In the genomic region with DNA sequence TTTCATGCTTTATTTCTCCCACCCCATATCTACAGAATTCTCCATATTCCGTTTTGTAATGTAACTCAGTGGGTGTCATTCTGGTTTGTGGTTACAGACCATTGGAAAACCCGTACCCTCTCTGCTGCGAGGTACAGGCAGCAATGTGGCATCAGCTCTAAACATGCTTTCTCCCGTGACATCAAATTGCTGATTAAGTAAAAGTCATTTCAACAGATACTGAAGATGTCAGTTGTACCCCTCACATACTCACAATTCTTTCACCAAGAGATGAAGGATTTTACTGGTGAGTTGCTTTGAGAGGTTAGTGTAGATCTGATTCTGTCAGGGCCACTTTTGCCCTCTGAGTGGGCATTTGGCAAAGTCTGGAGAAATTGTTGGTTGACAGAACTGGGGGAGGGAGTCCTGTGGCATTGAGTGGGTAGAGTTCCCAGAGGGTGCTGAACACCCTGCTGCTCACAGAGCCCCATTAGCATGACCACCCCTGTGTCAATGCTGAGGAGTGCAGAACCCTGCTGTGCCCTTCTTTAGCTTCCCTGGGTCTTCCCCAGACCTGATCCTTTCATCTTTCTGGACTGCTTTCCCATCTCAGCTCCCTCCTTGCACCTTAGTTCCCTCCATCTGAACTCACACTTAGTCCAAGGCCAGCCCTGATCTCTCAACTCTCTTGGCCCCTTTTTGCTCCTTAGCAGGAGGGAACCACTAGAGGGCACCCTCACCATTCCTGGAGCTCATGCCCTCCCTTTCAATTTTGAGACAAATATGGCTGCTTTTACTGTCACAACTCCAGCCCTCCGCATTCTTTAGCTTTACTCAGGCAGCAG, we compare ENCODE assay signal across 8 cellular contexts. TPM values are rescaled to one million over a fixed set of nuclear protein-coding genes. Genes with fewer than 3 reads are reported as not detected.
DNase-seq lines count a peak whose midpoint lies in the region; ATAC-seq and TF ChIP-seq lines count a peak whose summit lies in the region.

No MANE protein-coding gene starts in this region.

- DNase-seq in AG09319 (ENCODE audit: extremely low read depth, low read depth): no peak
- peak; percentile 2 for DNase-seq in NCI-H460 (ENCODE audit: extremely low read depth, low read depth)
- DNase-seq in activated naive CD4-positive, alpha-beta T cell treated with anti-CD3 and anti-CD28 coated beads, Interleukin-2, amount 50 U/mL, for 16 hours: peak; percentile 17
- no peak for DNase-seq in left lung
- DNase-seq in ovary: no peak
- DNase-seq in SK-N-DZ (ENCODE audit: low spot score): no peak

- H3K9me3 ChIP-seq in left lung: no peaks in the 10 kb centered on the region
- H3K9me3 ChIP-seq in ovary: no peaks in the 10 kb centered on the region

- ATAC-seq in left lung: peak; percentile 62
- ATAC-seq in GM19395 (IDR thresholded peaks at IDR 0.05; ENCODE audit: unreplicated experiment): no peak

- TF ChIP-seq POLR2A in ovary (IDR thresholded peaks at IDR 0.05): no peak

- no peaks in the 10 kb centered on the region for H3K36me3 ChIP-seq in left lung
- H3K36me3 ChIP-seq in ovary: no peaks in the 10 kb centered on the region

- no peaks in the 10 kb centered on the region for H3K4me1 ChIP-seq in left lung
- no peaks in the 10 kb centered on the region for H3K4me1 ChIP-seq in ovary (ENCODE audit: insufficient read depth)

- 72 to 82% (median 78%) methylated on average over 5 of the region's 5 CpGs for WGBS in ovary, 3 donors

- no peak for TF ChIP-seq EP300 in ovary (IDR thresholded peaks at IDR 0.05)

- peak; percentile 68 for TF ChIP-seq CTCF in AG09319 (IDR thresholded peaks at IDR 0.05; ENCODE audit: low read depth, low read length)
- TF ChIP-seq CTCF in GM12873 (IDR thresholded peaks at IDR 0.05; ENCODE audit: insufficient read depth, low read depth, low read length, missing control alignments): peak; percentile 87
- peak; percentile 35 to 62 for TF ChIP-seq CTCF in left lung (IDR thresholded peaks at IDR 0.05)
- no peak for TF ChIP-seq CTCF in ovary (IDR thresholded peaks at IDR 0.05)

- H3K27me3 ChIP-seq in left lung: no peaks in the 10 kb centered on the region
- no peaks in the 10 kb centered on the region for H3K27me3 ChIP-seq in ovary

- no peak overlapping the region for H3K27ac ChIP-seq in left lung
- H3K27ac ChIP-seq in ovary: no peak overlapping the region

- H3K4me3 ChIP-seq in left lung (no peak overlapping the region), ovary (no peak overlapping the region)

- intact Hi-C loops in left lung (cut with DNase I): no loop called here
- intact Hi-C loops in ovary (cut with DNase I): no loop called here

RNA-seq across cellular contexts. Expression of a gene that starts 39.9 kb away (rescaled TPM):
- total RNA-seq in NCI-H460 (2014; rRNA removed; shearing (Covaris generic)): not detected in 2 replicates
- polyA plus RNA-seq in NCI-H460 (2014; cell fraction: nucleus; rRNA removed): not detected in 2 replicates
- 1 to 10 TPM in 1 of 2 donors, under 1 TPM in 1; 0.16 to 2.6 TPM for total RNA-seq in left lung
- total RNA-seq in ovary: not detected
- not detected for polyA plus RNA-seq in ovary
- polyA plus RNA-seq in SK-N-DZ (2014; cell fraction: cytosol; rRNA removed): not detected in 2 replicates
- not detected in 2 replicates for polyA plus RNA-seq in SK-N-DZ (2014; cell fraction: nucleus; rRNA removed)

Comparison
In these comparisons a context has a peak if more than half of its experiments do, and no peak if none do; other contexts are left out.
1. DNase-seq: peak in NCI-H460 (single experiment) and activated naive CD4-positive, alpha-beta T cell treated with anti-CD3 and anti-CD28 coated beads, Interleukin-2, amount 50 U/mL, for 16 hours (single experiment); none in AG09319 (single experiment), left lung (0 of 2), ovary (0 of 5) and SK-N-DZ (single experiment).
2. CTCF ChIP-seq: peak in AG09319 (single experiment), GM12873 (single experiment) and left lung (2 of 2); none in ovary (0 of 3).